ENCODE assay signal across 8 cellular contexts in genomic region chr6:108541843-108542795, GRCh38. TPM values are rescaled to one million over a fixed set of nuclear protein-coding genes. Genes with fewer than 3 reads are reported as not detected.
DNase-seq lines count a peak whose midpoint lies in the region; ATAC-seq and TF ChIP-seq lines count a peak whose summit lies in the region.

No MANE protein-coding gene starts in this region.

- H3K27ac Mint-ChIP-seq in HFFc6: no peak overlapping the region

- H3K27me3 Mint-ChIP-seq in HFFc6 (ENCODE audit: insufficient read depth): peaks cover 5% of the 10 kb centered on the region; the same call in 1 of the 2 replicates

- peak overlapping the region; percentile 17 for H3K4me3 Mint-ChIP-seq in HFFc6

- H3K27ac ChIP-seq in VCaP: peak overlapping the region; percentile 44

- H3K9me3 Mint-ChIP-seq in HFFc6: no peaks in the 10 kb centered on the region

- no peak overlapping the region for H3K4me3 ChIP-seq in cardiac fibroblast (replicated peaks in 1 of 2; ENCODE audit: low read depth in 2 of 2, low read length in 2 of 2)

- TF ChIP-seq CTCF in HFFc6 (IDR thresholded peaks at IDR 0.05): peak; percentile 94
- peak; percentile 83 for TF ChIP-seq CTCF in VCaP (conservative IDR thresholded peaks at IDR 0.05)
- peak; percentile 83 for TF ChIP-seq CTCF in cardiac fibroblast (IDR thresholded peaks at IDR 0.05; ENCODE audit: low read depth, low read length)

- H3K36me3 Mint-ChIP-seq in HFFc6 (ENCODE audit: low read depth): no peaks in the 10 kb centered on the region

- ATAC-seq in HG02973 (IDR thresholded peaks at IDR 0.05; ENCODE audit: unreplicated experiment): no peak

- DNase-seq in DMS53 treated with DMSO at 0.1 percent for 48 hours (lab: John Stamatoyannopoulos, UW; ENCODE audit: unreplicated experiment) (peak; percentile 65), HFFc6 (peak; percentile 55), NCI-H2171 treated with DMSO at 0.1 percent for 48 hours (lab: John Stamatoyannopoulos, UW) (peak; percentile 85), cardiac fibroblast (ENCODE audit: low read depth in 2 of 2) (peak; percentile 89 to 90), kidney tubule cell (ENCODE audit: low spot score) (peak; percentile 78)
- peak; percentile 71 for DNase-seq in stimulated activated CD4-positive, alpha-beta T cell treated with anti-CD3 and anti-CD28 coated beads, Interleukin-4, amount 100 ng/mL, for 24 hours

- peaks cover 10% of the 10 kb centered on the region for H3K4me1 Mint-ChIP-seq in HFFc6 (ENCODE audit: low read depth)

RNA-seq across cellular contexts. Expression of gene FOXO3, which starts 18.6 kb away (rescaled TPM):
- 10 to 100 TPM; 21.1 to 28.9 (median 24.2) TPM for total RNA-seq in HFFc6 (2021; fragmentation: NEBNext Ultra II Directional; extraction: Animal tissue kit (Norgen Biotek cat#: 25700))
